In the genomic region with DNA sequence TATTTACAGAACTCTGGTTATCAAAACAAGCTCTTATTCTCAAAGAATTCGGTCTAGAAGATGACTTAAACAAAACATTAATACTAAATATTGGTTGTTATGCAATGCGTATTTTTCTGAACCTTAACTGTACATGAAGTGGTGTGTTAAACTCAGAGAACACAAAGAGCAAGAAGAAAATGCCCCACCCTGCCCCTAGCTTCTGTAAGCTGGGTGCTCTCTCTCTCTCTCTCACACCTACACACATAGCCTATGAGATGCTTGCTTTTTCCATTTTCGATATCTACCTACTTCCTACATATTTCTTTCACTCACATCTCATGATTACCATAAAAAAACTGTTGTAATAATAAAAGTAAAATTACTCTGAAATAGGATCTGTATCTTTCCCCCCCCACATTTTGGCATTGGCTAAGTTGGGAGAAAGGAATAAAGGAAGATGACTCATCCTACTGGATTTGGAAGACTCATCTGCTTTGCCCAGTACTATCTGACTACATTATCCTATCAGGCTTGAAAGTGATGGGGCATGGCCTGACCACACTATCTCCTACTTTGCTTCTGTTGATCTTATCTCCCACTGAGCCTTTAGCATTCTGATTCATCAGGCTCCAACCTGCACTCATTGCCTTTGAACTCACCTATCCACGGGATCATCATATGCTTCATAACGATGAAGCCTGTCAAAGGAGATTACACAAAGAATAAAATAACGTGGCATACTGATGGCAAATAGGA, we compare ENCODE assay signal across 9 cellular contexts. TPM values are rescaled to one million over a fixed set of nuclear protein-coding genes. Genes with fewer than 3 reads are reported as not detected.
DNase-seq lines count a peak whose midpoint lies in the region; ATAC-seq, FAIRE-seq and TF ChIP-seq lines count a peak whose summit lies in the region.
"Had no signal": no experiment of that assay in that cellular context is flagged by ENCODE, and none has a peak within 500 bp of the region (broad histone marks: within the 10 kb centered on the region; RNA-seq: fewer than 3 reads in every experiment).

No MANE protein-coding gene starts in this region.

- H3K4me1 ChIP-seq in IMR-90 (ENCODE audit: control insufficient read depth, insufficient read depth, low read length) (peaks cover 12% of the 10 kb centered on the region), right lobe of liver (peaks cover 0 to 48% (median 2%) of the 10 kb centered on the region in 4 donors)

- H2BK15ac ChIP-seq in IMR-90 (ENCODE audit: low read depth, low read length), result no peak overlapping the region

- H2BK120ac ChIP-seq in IMR-90 (ENCODE audit: low read depth, low read length), result peak overlapping the region; percentile 46; the same call in 1 of the 2 replicates

- ATAC-seq in IMR-90 (ENCODE audit: low read depth) (peak; percentile 9), right lobe of liver (peak in 2 of 4 donors; percentile 45 to 61), GM21737 (IDR thresholded peaks at IDR 0.05; ENCODE audit: unreplicated experiment) (no peak), Right ventricle myocardium superior (ENCODE audit: poor library complexity) (no peak)

- H3K27ac ChIP-seq in IMR-90 (ENCODE audit: insufficient read depth, low read length) (no peak overlapping the region), right lobe of liver (peak overlapping the region; percentile 89 to 97 (median 94))

- dilution Hi-C loops in IMR-90 (cut with HindIII; ENCODE audit: low sequenced_read_pairs, unreplicated experiment), result no loop called here

- H2AK9ac ChIP-seq in IMR-90 (replicated peaks; ENCODE audit: low read depth, low read length, poor library complexity), result peak overlapping the region; percentile 67

- intact Hi-C loops in IMR-90 (cut with micrococcal nuclease) (loop anchor here (2.0 to 10.0 kb wide), 2 partner anchors 15 to 145 kb away; no protein-coding TSS in a partner anchor), right lobe of liver (cut with DNase I) (no loop called here), Right ventricle myocardium superior (cut with DNase I) (no loop called here)

- FAIRE-seq in D721Med (lab: Jason Lieb, UNC) (peak; percentile 84), bronchial epithelial cell (lab: Jason Lieb, UNC) (no peak)

- no peak overlapping the region for H3K9ac ChIP-seq in IMR-90 (ENCODE audit: low read depth, low read length)

- H3K27me3 ChIP-seq in IMR-90 (ENCODE audit: control insufficient read depth, insufficient read depth, low read length) (no peaks in the 10 kb centered on the region), bronchial epithelial cell (ENCODE audit: control insufficient read depth, insufficient read depth, low read length) (no peaks in the 10 kb centered on the region), right lobe of liver (no peaks in the 10 kb centered on the region)

- H3K36me3 ChIP-seq in IMR-90 (ENCODE audit: control insufficient read depth, insufficient read depth, low read length), result peaks cover 3% of the 10 kb centered on the region
- no peaks in the 10 kb centered on the region for H3K36me3 ChIP-seq in bronchial epithelial cell (ENCODE audit: control insufficient read depth, insufficient read depth, low read length)
- no peaks in the 10 kb centered on the region for H3K36me3 ChIP-seq in right lobe of liver

- no peak for TF ChIP-seq RAD21 in IMR-90 (IDR thresholded peaks at IDR 0.05; ENCODE audit: low read length)

- no peak overlapping the region for H4K8ac ChIP-seq in IMR-90 (ENCODE audit: low read depth in 2 of 2, low read length in 2 of 2)

- POLR2A ChIA-PET in IMR-90 (lab: Charles Lee; ENCODE audit: unreplicated experiment), result no interaction called here

- H3K4me2 ChIP-seq in IMR-90 (ENCODE audit: low read depth, low read length), result peak overlapping the region; percentile 17; the same call in 1 of the 2 replicates

- H3K4me3 ChIP-seq in IMR-90 (ENCODE audit: insufficient read depth, low read depth, low read length), result no peak overlapping the region
- no peak overlapping the region for H3K4me3 ChIP-seq in bronchial epithelial cell (ENCODE audit: low read depth, low read length)
- peak overlapping the region in 1 of 3 donors; percentile 77 for H3K4me3 ChIP-seq in right lobe of liver

- peak overlapping the region; percentile 19 for H2BK5ac ChIP-seq in IMR-90 (ENCODE audit: low read depth, low read length, poor library complexity, severe bottlenecking)

- in situ Hi-C loops in IMR-90 (cut with MboI; ENCODE audit: low sequenced_read_pairs), result loop anchor here (25.0 kb wide), 1 partner anchor 543 kb away; a partner anchor contains a TSS

- BruUV-seq in IMR-90 (replicated peaks; lab: Mats Ljungman, UMichigan), result no TSS peak

- H3K18ac ChIP-seq in IMR-90 (ENCODE audit: low read depth, low read length), result no peak overlapping the region

- peaks cover 17 to 52% of the 10 kb centered on the region in 2 experiments; a peak in 3 of 4 replicates for H3K79me1 ChIP-seq in IMR-90 (ENCODE audit: low read depth in 1 of 2, low read length in 2 of 2)

- peak overlapping the region; percentile 74; the same call in 1 of the 2 replicates for H2AK5ac ChIP-seq in IMR-90 (ENCODE audit: low read depth, low read length)

- TF ChIP-seq POLR2A in IMR-90 (IDR thresholded peaks at IDR 0.05; ENCODE audit: low read depth, low read length) (no peak), right lobe of liver (IDR thresholded peaks at IDR 0.05) (peak; percentile 77)

- H2BK20ac ChIP-seq in IMR-90 (ENCODE audit: low read depth, low read length), result no peak overlapping the region

- DNase-seq in D721Med (ENCODE audit: insufficient read length, low spot score) (peak; percentile 28), IMR-90 (peak; percentile 78), bronchial epithelial cell (ENCODE audit: low read depth) (peak; percentile 22), right lobe of liver (peak in 1 of 3 donors; percentile 24), HuH-7 (ENCODE audit: low spot score) (no peak), SKM-1 (lab: John Stamatoyannopoulos, UW; ENCODE audit: unreplicated experiment) (no peak), Right ventricle myocardium superior (no peak)
- DNase-seq: NCI-H526 treated with DMSO at 0.1 percent for 48 hours had no signal

- peaks cover 3% of the 10 kb centered on the region; the same call in 1 of the 2 replicates for H4K20me1 ChIP-seq in IMR-90 (ENCODE audit: insufficient read depth, low read length)

- no peak for TF ChIP-seq CTCF in D721Med (IDR thresholded peaks at IDR 0.05; ENCODE audit: insufficient read depth, missing control alignments)
- TF ChIP-seq CTCF in IMR-90 (conservative IDR thresholded peaks at IDR 0.05; ENCODE audit: low read depth, low read length), result no peak
- TF ChIP-seq CTCF in bronchial epithelial cell (IDR thresholded peaks at IDR 0.05; ENCODE audit: insufficient read depth, low read length, severe bottlenecking), result no peak
- no peak for TF ChIP-seq CTCF in right lobe of liver (IDR thresholded peaks at IDR 0.05)

- H3K56ac ChIP-seq in IMR-90 (ENCODE audit: extremely low read depth, insufficient read depth, low read length), result no peak overlapping the region

- CTCF ChIA-PET in IMR-90 (lab: Yijun Ruan, JAX), result interaction anchor here (0.7 to 1.0 kb wide), 3 partner anchors 16 to 1468 kb away, joined by 3 to 4 read pairs (median 3); no protein-coding TSS in a partner anchor

- H4K91ac ChIP-seq in IMR-90 (ENCODE audit: insufficient read depth, low read depth, low read length), result no peak overlapping the region

- H2AFZ ChIP-seq in IMR-90 (replicated peaks; ENCODE audit: low read length, poor library complexity), result no peak overlapping the region

- no peak overlapping the region for H3K14ac ChIP-seq in IMR-90 (replicated peaks; ENCODE audit: low read depth, low read length)

- WGBS in IMR-90 (ENCODE audit: extremely low coverage in 2 of 2, insufficient read length in 1 of 2), 2 experiments, result 100% methylated on average over 1 of the region's 6 CpGs; no CpG with 5 or more reads in 1 of the 2 experiments
- 57% methylated on average over 6 of the region's 6 CpGs for WGBS in right lobe of liver (ENCODE audit: insufficient coverage, low coverage, low lambda C conversion rate, missing lambda C conversion rate)

- H3K9me3 ChIP-seq in IMR-90 (ENCODE audit: control insufficient read depth, insufficient read depth, low read length) (peaks cover 4% of the 10 kb centered on the region; the same call in 1 of the 2 replicates), right lobe of liver (no peaks in the 10 kb centered on the region)

- peaks cover 3% of the 10 kb centered on the region for H3K9me1 ChIP-seq in IMR-90 (ENCODE audit: insufficient read depth, low read length)

- H3K23ac ChIP-seq in IMR-90 (ENCODE audit: low read depth, low read length), result no peak overlapping the region

- no peak overlapping the region for H3K4ac ChIP-seq in IMR-90 (ENCODE audit: low read depth, low read length)

- H4K5ac ChIP-seq in IMR-90 (ENCODE audit: low read depth, low read length), result no peak overlapping the region

TF ChIP-seq in IMR-90, 13 proteins besides CTCF, POLR2A, EP300 and RAD21 (continues in another document):
- TF ChIP-seq BHLHE40 (IDR thresholded peaks at IDR 0.05; ENCODE audit: low read depth, low read length) (peak; percentile 55; the same call in 1 of the 2 replicates), FOS (IDR thresholded peaks at IDR 0.05; ENCODE audit: low read depth, low read length) (peak; percentile 80)

RNA-seq across cellular contexts. Expression of a gene that starts 2.9 kb away (rescaled TPM):
- total RNA-seq in IMR-90 (2012; rRNA removed) (43.4 and 60.3 TPM in 2 replicates), bronchial epithelial cell (32.9 and 37.6 TPM in 2 replicates), right lobe of liver (100 to 1,000 TPM; 127 to 177 (median 150) TPM), Right ventricle myocardium superior (37.5 TPM)
- 31.4 and 40.6 TPM in 2 replicates for polyA plus RNA-seq in IMR-90 (2012; rRNA removed)
- 7.4 and 9.0 TPM in 2 replicates for polyA plus RNA-seq in IMR-90 (2012; cell fraction: cytosol; rRNA removed)
- polyA plus RNA-seq in IMR-90 (2012; cell fraction: nucleus; rRNA removed; ENCODE audit: low replicate concordance), result 3.4 and 35.0 TPM in 2 replicates

RNA-seq across cellular contexts. Expression of a gene that starts 3.0 kb away (rescaled TPM):
- total RNA-seq in IMR-90 (2012; rRNA removed) (16.5 and 23.9 TPM in 2 replicates), bronchial epithelial cell (9.7 and 10.2 TPM in 2 replicates), right lobe of liver (10 to 100 TPM in 2 of 6 experiments, 1 to 10 TPM in 4; 7.4 to 10.8 (median 8.5) TPM), Right ventricle myocardium superior (18.5 TPM)
- polyA plus RNA-seq in IMR-90 (2012; rRNA removed), result 8.1 and 9.3 TPM in 2 replicates
- 2.2 and 3.2 TPM in 2 replicates for polyA plus RNA-seq in IMR-90 (2012; cell fraction: cytosol; rRNA removed)
- 1.3 and 7.7 TPM in 2 replicates for polyA plus RNA-seq in IMR-90 (2012; cell fraction: nucleus; rRNA removed; ENCODE audit: low replicate concordance)

RNA-seq across cellular contexts. Expression of a gene that starts 56.3 kb away (rescaled TPM):
- total RNA-seq in IMR-90 (2012; rRNA removed) (not detected in 2 replicates), bronchial epithelial cell (not detected in 2 replicates), right lobe of liver (under 1 TPM in 4 of 6 experiments, not detected in 2; 0.06 to 0.51 (median 0.14) TPM), Right ventricle myocardium superior (not detected)
- polyA plus RNA-seq in IMR-90 (2012; rRNA removed), result not detected in 2 replicates
- not detected in 2 replicates for polyA plus RNA-seq in IMR-90 (2012; cell fraction: cytosol; rRNA removed)
- polyA plus RNA-seq in IMR-90 (2012; cell fraction: nucleus; rRNA removed; ENCODE audit: low replicate concordance), result not detected in 2 replicates

Comparison
In these comparisons a context has a peak if more than half of its experiments do, and no peak if none do; other contexts are left out.
1. DNase-seq: peak in D721Med (single experiment), IMR-90 (single experiment) and bronchial epithelial cell (single experiment); none in HuH-7 (single experiment), SKM-1 (single experiment) and Right ventricle myocardium superior (single experiment).